In genomic region chr13:50444726-50445125, GRCh38 we compare ENCODE assay signal across 32 cellular contexts.
"Had no signal": no experiment of that assay in that cellular context is flagged by ENCODE, and none has a peak within 500 bp of the region (broad histone marks: within the 10 kb centered on the region; RNA-seq: fewer than 3 reads in every experiment).

No MANE protein-coding gene starts in this region.

- H3K9me3 ChIP-seq: gastroesophageal sphincter, left lung, ovary, stomach, thyroid gland, upper lobe of right lung had no signal

- H3K4me3 ChIP-seq: gastroesophageal sphincter, left lung, lung, ovary, stomach, thyroid gland, upper lobe of right lung had no signal

- DNase-seq: activated CD4-positive, alpha-beta T cell treated with anti-CD3 and anti-CD28 coated beads for 36 hours; activated CD4-positive, alpha-beta T cell treated with anti-CD3 and anti-CD28 coated beads, Interleukin-2, amount 50 U/mL, for 4 hours; activated CD4-positive, CD25-positive, alpha-beta regulatory T cell; activated CD8-positive, alpha-beta memory T cell treated with anti-CD3 and anti-CD28 coated beads for 24 hours; activated effector memory CD4-positive, alpha-beta T cell treated with Interleukin-2 at 50 U/mL for 16 hours; activated naive CD4-positive, alpha-beta T cell treated with Interleukin-2 at 50 U/mL for 16 hours; anterior cingulate cortex; brain microvascular endothelial cell; caudate nucleus; cortex of kidney; effector memory CD8-positive, alpha-beta T cell; head of caudate nucleus; hypothalamus; left lung; naive B cell; ovary; retina; small intestine; stimulated activated CD4-positive, alpha-beta T cell treated with anti-CD3 and anti-CD28 coated beads, Interleukin-1b, Interleukin-23, amount 100 ng/mL, for 48 hours; stimulated activated CD4-positive, alpha-beta T cell treated with anti-CD3 and anti-CD28 coated beads, Interleukin-4, amount 100 ng/mL, for 4 hours; stimulated activated CD8-positive, alpha-beta memory T cell treated with anti-CD3 and anti-CD28 coated beads, Interleukin-4, amount 100 ng/mL, for 48 hours; stomach; T-helper 1 cell; thyroid gland; upper lobe of right lung had no signal

- H3K27ac ChIP-seq: brain microvascular endothelial cell, gastroesophageal sphincter, left lung, ovary, stomach, thyroid gland, upper lobe of right lung had no signal

- H3K27me3 ChIP-seq: brain microvascular endothelial cell, gastroesophageal sphincter, left lung, ovary, stomach, thyroid gland, upper lobe of right lung had no signal

- H3K36me3 Mint-ChIP-seq: activated naive CD8-positive, alpha-beta T cell; naive B cell; stimulated activated memory B cell treated with anti-CD40 and anti-IgM and Interleukin-4, amounts not matched to agents 10 μg/mL and 1 μg/mL and 100 μg/mL, for 72 hours had no signal

- FAIRE-seq: endothelial cell of umbilical vein had no signal

- H3K27me3 Mint-ChIP-seq: effector memory CD8-positive, alpha-beta T cell; naive B cell; progenitor cell of endocrine pancreas; stimulated activated memory B cell treated with anti-CD40 and anti-IgM and Interleukin-4, amounts not matched to agents 10 μg/mL and 1 μg/mL and 100 μg/mL, for 72 hours had no signal

- H3K4me1 Mint-ChIP-seq: stimulated activated memory B cell treated with anti-CD40 and anti-IgM and Interleukin-4, amounts not matched to agents 10 μg/mL and 1 μg/mL and 100 μg/mL, for 72 hours had no signal

- H3K9me3 Mint-ChIP-seq: effector memory CD8-positive, alpha-beta T cell; naive B cell; stimulated activated memory B cell treated with anti-CD40 and anti-IgM and Interleukin-4, amounts not matched to agents 10 μg/mL and 1 μg/mL and 100 μg/mL, for 72 hours; T-helper 2 cell treated with Interferon-gamma antibody and Interleukin-4, amounts not matched to agents 5 μg/mL and 100 μg/mL, for 36 hours had no signal

- H3K4me1 ChIP-seq: left lung, stomach, upper lobe of right lung had no signal

- H3K4me3 Mint-ChIP-seq: activated CD4-positive, alpha-beta T cell treated with anti-CD3 and anti-CD28 coated beads for 36 hours; activated naive CD8-positive, alpha-beta T cell; effector memory CD8-positive, alpha-beta T cell; naive B cell; stimulated activated memory B cell treated with anti-CD40 and anti-IgM and Interleukin-4, amounts not matched to agents 10 μg/mL and 1 μg/mL and 100 μg/mL, for 72 hours; T-helper 2 cell treated with Interferon-gamma antibody and Interleukin-4, amounts not matched to agents 5 μg/mL and 100 μg/mL, for 36 hours had no signal

- H3K36me3 ChIP-seq: brain microvascular endothelial cell, gastroesophageal sphincter, left lung, ovary, stomach, thyroid gland, upper lobe of right lung had no signal

- H3K27ac Mint-ChIP-seq: activated CD4-positive, alpha-beta T cell treated with anti-CD3 and anti-CD28 coated beads for 36 hours; activated naive CD8-positive, alpha-beta T cell; effector memory CD8-positive, alpha-beta T cell; naive B cell; progenitor cell of endocrine pancreas; stimulated activated memory B cell treated with anti-CD40 and anti-IgM and Interleukin-4, amounts not matched to agents 10 μg/mL and 1 μg/mL and 100 μg/mL, for 72 hours; T-helper 2 cell treated with Interferon-gamma antibody and Interleukin-4, amounts not matched to agents 5 μg/mL and 100 μg/mL, for 36 hours had no signal
